ENCODE assay signal across 26 cellular contexts in the genomic region with DNA sequence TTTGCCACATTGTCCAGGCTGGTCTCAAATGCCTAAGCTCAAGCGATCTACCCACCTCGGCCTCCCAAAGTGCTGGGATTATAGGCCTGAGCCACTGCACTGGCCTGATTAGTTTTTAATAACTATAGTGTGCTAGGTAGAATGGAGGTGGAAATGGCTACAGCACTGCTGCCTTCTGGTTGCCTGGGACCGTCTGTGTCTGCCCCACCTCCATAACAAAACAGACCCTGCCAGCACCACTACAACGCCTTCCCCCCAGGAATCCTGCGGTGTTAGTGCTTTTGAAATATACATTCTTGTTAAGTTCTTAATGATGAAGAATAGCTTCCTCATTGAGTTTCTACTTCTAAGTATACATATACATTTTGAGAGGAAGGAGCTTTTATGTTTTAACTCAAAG.
"Had no signal": no experiment of that assay in that cellular context is flagged by ENCODE, and none has a peak within 500 bp of the region (broad histone marks: within the 10 kb centered on the region; RNA-seq: fewer than 3 reads in every experiment).

No MANE protein-coding gene starts in this region.

- H3K27ac Mint-ChIP-seq: activated CD8-positive, alpha-beta T cell treated with anti-CD3 and anti-CD28 coated beads, Interleukin-2, amount 10 ng/mL, durations not matched to agents 7 days and 5 days; activated naive CD4-positive, alpha-beta T cell treated with anti-CD3 and anti-CD28 coated beads, Interleukin-2, amount 50 U/mL, for 72 hours; activated naive CD8-positive, alpha-beta T cell treated with anti-CD3 and anti-CD28 coated beads, Interleukin-2, amount 50 U/mL, for 24 hours; activated T-helper 1 cell treated with anti-CD3 and anti-CD28 coated beads, Interleukin-12 subunit alpha, Interleukin-12 subunit beta, Interleukin-2, Interleukin-4 antibody, amounts not matched to agents 30 ng/mL and 10 ng/mL and 1 ng/mL, durations not matched to agents 14 hours and 24 hours and 36 hours; T-cell had no signal

- DNase-seq: activated CD4-positive, alpha-beta T cell treated with anti-CD3 and anti-CD28 coated beads for 4 hours; activated CD4-positive, alpha-beta T cell treated with anti-CD3 and anti-CD28 coated beads, Interleukin-2, amount 50 U/mL, for 4 hours; activated CD8-positive, alpha-beta memory T cell treated with anti-CD3 and anti-CD28 coated beads, Interleukin-2, amount 50 U/mL, for 48 hours; activated CD8-positive, alpha-beta T cell treated with anti-CD3 and anti-CD28 coated beads, Interleukin-2, amount 10 ng/mL, durations not matched to agents 7 days and 5 days; activated effector memory CD4-positive, alpha-beta T cell treated with anti-CD3 and anti-CD28 coated beads, Interleukin-2, amount 50 U/mL, for 16 hours; activated naive CD4-positive, alpha-beta T cell treated with Interleukin-2 at 50 U/mL for 16 hours; activated naive CD8-positive, alpha-beta T cell treated with anti-CD3 and anti-CD28 coated beads, Interleukin-2, amount 50 U/mL, for 24 hours; activated T-cell treated with anti-CD3 and anti-CD28 coated beads, Interleukin-2, amount 50 U/mL, for 1 hour; amniotic stem cell; body of pancreas; central memory CD4-positive, alpha-beta T cell; NCI-H1092 treated with DMSO at 0.1 percent for 48 hours; NCI-H1417 treated with DMSO at 0.1 percent for 48 hours; NCI-H1694; NCI-H2029; NCI-H2107; NCI-H2171 treated with DMSO at 0.1 percent for 48 hours; NCI-H226; NCI-H526; NCI-H82; T-cell; T-helper 2 cell; T1000 had no signal

- ATAC-seq: activated CD8-positive, alpha-beta T cell treated with anti-CD3 and anti-CD28 coated beads, Interleukin-2, amount 10 ng/mL, durations not matched to agents 7 days and 5 days; activated naive CD4-positive, alpha-beta T cell treated with anti-CD3 and anti-CD28 coated beads, Interleukin-2, amount 50 U/mL, for 72 hours; activated naive CD8-positive, alpha-beta T cell treated with anti-CD3 and anti-CD28 coated beads, Interleukin-2, amount 50 U/mL, for 24 hours; body of pancreas; Right ventricle myocardium inferior; T-cell had no signal

- H3K27me3 Mint-ChIP-seq: activated naive CD8-positive, alpha-beta T cell treated with anti-CD3 and anti-CD28 coated beads, Interleukin-2, amount 50 U/mL, for 24 hours had no signal

- H3K4me3 Mint-ChIP-seq: activated CD8-positive, alpha-beta T cell treated with anti-CD3 and anti-CD28 coated beads, Interleukin-2, amount 10 ng/mL, durations not matched to agents 7 days and 5 days; activated naive CD8-positive, alpha-beta T cell treated with anti-CD3 and anti-CD28 coated beads, Interleukin-2, amount 50 U/mL, for 24 hours; activated T-helper 1 cell treated with anti-CD3 and anti-CD28 coated beads, Interleukin-12 subunit alpha, Interleukin-12 subunit beta, Interleukin-2, Interleukin-4 antibody, amounts not matched to agents 30 ng/mL and 10 ng/mL and 1 ng/mL, durations not matched to agents 14 hours and 24 hours and 36 hours; T-cell had no signal
